In the genomic region with DNA sequence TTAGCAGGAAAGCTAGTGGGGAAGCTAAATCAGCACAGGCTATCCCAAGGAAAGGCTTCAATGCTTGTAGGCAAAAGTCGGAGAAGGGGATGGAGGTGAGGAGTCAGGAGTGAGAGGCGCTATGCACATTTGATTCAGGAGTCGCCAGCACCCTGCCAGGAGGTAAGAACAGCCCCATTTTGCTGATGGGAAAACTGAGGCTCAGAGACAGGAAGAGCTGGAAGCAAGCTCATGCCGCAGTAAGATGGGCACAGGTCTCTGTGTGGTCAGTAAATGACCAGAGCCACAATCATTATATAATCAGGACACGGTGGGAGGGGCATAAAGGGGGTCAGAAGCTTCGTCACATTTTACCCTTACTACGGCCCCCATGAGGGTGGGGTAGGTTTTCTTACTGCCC, we compare ENCODE assay signal across 2 cellular contexts.
TF ChIP-seq lines count a peak whose summit lies in the region.

No MANE protein-coding gene starts in this region.

TF ChIP-seq in HepG2, 621 proteins besides CTCF, POLR2A, EP300 and RAD21:
- TF ChIP-seq, protein P1, sequence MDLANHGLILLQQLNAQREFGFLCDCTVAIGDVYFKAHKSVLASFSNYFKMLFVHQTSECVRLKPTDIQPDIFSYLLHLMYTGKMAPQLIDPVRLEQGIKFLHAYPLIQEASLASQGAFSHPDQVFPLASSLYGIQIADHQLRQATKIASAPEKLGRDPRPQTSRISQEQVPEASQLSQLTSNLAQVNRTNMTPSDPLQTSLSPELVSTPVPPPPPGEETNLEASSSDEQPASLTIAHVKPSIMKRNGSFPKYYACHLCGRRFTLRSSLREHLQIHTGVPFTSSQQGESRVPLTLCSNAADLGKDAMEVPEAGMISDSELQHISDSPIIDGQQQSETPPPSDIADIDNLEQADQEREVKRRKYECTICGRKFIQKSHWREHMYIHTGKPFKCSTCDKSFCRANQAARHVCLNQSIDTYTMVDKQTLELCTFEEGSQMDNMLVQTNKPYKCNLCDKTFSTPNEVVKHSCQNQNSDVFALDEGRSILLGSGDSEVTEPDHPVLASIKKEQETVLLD (CRISPR knock-in tag; IDR thresholded peaks at IDR 0.05; ENCODE audit: low read depth): no peak
- peak; percentile 67 for TF ChIP-seq ZNF629 (CRISPR knock-in tag; conservative IDR thresholded peaks at IDR 0.05)
- TF ChIP-seq AHR (CRISPR knock-in tag; IDR thresholded peaks at IDR 0.05): no peak
- no peak for TF ChIP-seq ZNF121 (CRISPR knock-in tag; IDR thresholded peaks at IDR 0.05)
- TF ChIP-seq REL (CRISPR knock-in tag; conservative IDR thresholded peaks at IDR 0.05): no peak
- no peak for TF ChIP-seq SMARCE1 (IDR thresholded peaks at IDR 0.05; ENCODE audit: borderline replicate concordance)
- TF ChIP-seq HHEX (CRISPR knock-in tag; IDR thresholded peaks at IDR 0.05): no peak

TF ChIP-seq in WTC11, 78 proteins besides CTCF, POLR2A, EP300 and RAD21 (continued from another document):
- TF ChIP-seq ETV6 (CRISPR knock-in tag; IDR thresholded peaks at IDR 0.05) (no peak), MYBL2 (CRISPR knock-in tag; IDR thresholded peaks at IDR 0.05) (no peak), TCF7 (CRISPR knock-in tag; IDR thresholded peaks at IDR 0.05; ENCODE audit: low read depth) (no peak), GTF2I (CRISPR knock-in tag; conservative IDR thresholded peaks at IDR 0.05) (no peak), CBFB (CRISPR knock-in tag; IDR thresholded peaks at IDR 0.05; ENCODE audit: low read depth) (no peak), NR2C2 (CRISPR knock-in tag; IDR thresholded peaks at IDR 0.05) (no peak), ZNF232 (CRISPR knock-in tag; IDR thresholded peaks at IDR 0.05) (no peak), ZNF121 (CRISPR knock-in tag; IDR thresholded peaks at IDR 0.05) (no peak)
- TF ChIP-seq, protein P2, sequence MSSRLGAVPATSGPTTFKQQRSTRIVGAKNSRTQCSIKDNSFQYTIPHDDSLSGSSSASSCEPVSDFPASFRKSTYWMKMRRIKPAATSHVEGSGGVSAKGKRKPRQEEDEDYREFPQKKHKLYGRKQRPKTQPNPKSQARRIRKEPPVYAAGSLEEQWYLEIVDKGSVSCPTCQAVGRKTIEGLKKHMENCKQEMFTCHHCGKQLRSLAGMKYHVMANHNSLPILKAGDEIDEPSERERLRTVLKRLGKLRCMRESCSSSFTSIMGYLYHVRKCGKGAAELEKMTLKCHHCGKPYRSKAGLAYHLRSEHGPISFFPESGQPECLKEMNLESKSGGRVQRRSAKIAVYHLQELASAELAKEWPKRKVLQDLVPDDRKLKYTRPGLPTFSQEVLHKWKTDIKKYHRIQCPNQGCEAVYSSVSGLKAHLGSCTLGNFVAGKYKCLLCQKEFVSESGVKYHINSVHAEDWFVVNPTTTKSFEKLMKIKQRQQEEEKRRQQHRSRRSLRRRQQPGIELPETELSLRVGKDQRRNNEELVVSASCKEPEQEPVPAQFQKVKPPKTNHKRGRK (CRISPR knock-in tag; IDR thresholded peaks at IDR 0.05; ENCODE audit: borderline replicate concordance): no peak
- TF ChIP-seq, protein P3, sequence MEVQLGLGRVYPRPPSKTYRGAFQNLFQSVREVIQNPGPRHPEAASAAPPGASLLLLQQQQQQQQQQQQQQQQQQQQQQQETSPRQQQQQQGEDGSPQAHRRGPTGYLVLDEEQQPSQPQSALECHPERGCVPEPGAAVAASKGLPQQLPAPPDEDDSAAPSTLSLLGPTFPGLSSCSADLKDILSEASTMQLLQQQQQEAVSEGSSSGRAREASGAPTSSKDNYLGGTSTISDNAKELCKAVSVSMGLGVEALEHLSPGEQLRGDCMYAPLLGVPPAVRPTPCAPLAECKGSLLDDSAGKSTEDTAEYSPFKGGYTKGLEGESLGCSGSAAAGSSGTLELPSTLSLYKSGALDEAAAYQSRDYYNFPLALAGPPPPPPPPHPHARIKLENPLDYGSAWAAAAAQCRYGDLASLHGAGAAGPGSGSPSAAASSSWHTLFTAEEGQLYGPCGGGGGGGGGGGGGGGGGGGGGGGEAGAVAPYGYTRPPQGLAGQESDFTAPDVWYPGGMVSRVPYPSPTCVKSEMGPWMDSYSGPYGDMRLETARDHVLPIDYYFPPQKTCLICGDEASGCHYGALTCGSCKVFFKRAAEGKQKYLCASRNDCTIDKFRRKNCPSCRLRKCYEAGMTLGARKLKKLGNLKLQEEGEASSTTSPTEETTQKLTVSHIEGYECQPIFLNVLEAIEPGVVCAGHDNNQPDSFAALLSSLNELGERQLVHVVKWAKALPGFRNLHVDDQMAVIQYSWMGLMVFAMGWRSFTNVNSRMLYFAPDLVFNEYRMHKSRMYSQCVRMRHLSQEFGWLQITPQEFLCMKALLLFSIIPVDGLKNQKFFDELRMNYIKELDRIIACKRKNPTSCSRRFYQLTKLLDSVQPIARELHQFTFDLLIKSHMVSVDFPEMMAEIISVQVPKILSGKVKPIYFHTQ (CRISPR knock-in tag; IDR thresholded peaks at IDR 0.05): no peak
- TF ChIP-seq, protein P4, sequence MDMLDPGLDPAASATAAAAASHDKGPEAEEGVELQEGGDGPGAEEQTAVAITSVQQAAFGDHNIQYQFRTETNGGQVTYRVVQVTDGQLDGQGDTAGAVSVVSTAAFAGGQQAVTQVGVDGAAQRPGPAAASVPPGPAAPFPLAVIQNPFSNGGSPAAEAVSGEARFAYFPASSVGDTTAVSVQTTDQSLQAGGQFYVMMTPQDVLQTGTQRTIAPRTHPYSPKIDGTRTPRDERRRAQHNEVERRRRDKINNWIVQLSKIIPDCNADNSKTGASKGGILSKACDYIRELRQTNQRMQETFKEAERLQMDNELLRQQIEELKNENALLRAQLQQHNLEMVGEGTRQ (CRISPR knock-in tag; IDR thresholded peaks at IDR 0.05): no peak
- TF ChIP-seq, protein P5, sequence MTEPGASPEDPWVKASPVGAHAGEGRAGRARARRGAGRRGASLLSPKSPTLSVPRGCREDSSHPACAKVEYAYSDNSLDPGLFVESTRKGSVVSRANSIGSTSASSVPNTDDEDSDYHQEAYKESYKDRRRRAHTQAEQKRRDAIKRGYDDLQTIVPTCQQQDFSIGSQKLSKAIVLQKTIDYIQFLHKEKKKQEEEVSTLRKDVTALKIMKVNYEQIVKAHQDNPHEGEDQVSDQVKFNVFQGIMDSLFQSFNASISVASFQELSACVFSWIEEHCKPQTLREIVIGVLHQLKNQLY (CRISPR knock-in tag; IDR thresholded peaks at IDR 0.05): no peak
- TF ChIP-seq, protein P6, sequence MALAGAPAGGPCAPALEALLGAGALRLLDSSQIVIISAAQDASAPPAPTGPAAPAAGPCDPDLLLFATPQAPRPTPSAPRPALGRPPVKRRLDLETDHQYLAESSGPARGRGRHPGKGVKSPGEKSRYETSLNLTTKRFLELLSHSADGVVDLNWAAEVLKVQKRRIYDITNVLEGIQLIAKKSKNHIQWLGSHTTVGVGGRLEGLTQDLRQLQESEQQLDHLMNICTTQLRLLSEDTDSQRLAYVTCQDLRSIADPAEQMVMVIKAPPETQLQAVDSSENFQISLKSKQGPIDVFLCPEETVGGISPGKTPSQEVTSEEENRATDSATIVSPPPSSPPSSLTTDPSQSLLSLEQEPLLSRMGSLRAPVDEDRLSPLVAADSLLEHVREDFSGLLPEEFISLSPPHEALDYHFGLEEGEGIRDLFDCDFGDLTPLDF (CRISPR knock-in tag; IDR thresholded peaks at IDR 0.05): no peak
